In genomic region chr15:85749261-85750151, GRCh38 we compare ENCODE assay signal across 1 cellular context.
A peak's percentile ranks its signal among the peaks of the same experiment; 100 is the strongest.
TF ChIP-seq lines count a peak whose summit lies in the region.

No MANE protein-coding gene starts in this region.

TF ChIP-seq in H1, 55 proteins besides CTCF, POLR2A, EP300 and RAD21:
- TF ChIP-seq SP1 (IDR thresholded peaks at IDR 0.05; ENCODE audit: low read depth, low read length), result no peak
- TF ChIP-seq CBX8 (IDR thresholded peaks at IDR 0.05; ENCODE audit: borderline replicate concordance, low read depth, low read length), result no peak
- TF ChIP-seq ASH2L (IDR thresholded peaks at IDR 0.05; ENCODE audit: low read length), result peak; percentile 9
- no peak for TF ChIP-seq GTF2F1 (IDR thresholded peaks at IDR 0.05; ENCODE audit: borderline replicate concordance, low read depth, low read length)
- TF ChIP-seq HDAC2 (IDR thresholded peaks at IDR 0.05; ENCODE audit: borderline replicate concordance in 1 of 2, low read depth in 2 of 2, low read length in 2 of 2), result no peak
- TF ChIP-seq JUN (IDR thresholded peaks at IDR 0.05; ENCODE audit: low read depth, low read length), result no peak
- no peak for TF ChIP-seq BACH1 (IDR thresholded peaks at IDR 0.05; ENCODE audit: low read length)
- no peak for TF ChIP-seq SP2 (IDR thresholded peaks at IDR 0.05; ENCODE audit: low read length)
